Comparison of ENCODE assay signal across 19 cellular contexts in genomic region chr4:108901271-108901670, GRCh38.
"Had no signal": no experiment of that assay in that cellular context is flagged by ENCODE, and none has a peak within 500 bp of the region (broad histone marks: within the 10 kb centered on the region; RNA-seq: fewer than 3 reads in every experiment).

No MANE protein-coding gene starts in this region.

- H3K4me1 Mint-ChIP-seq: naive B cell; stimulated activated memory B cell treated with anti-CD40 and anti-IgM and Interleukin-4, amounts not matched to agents 10 μg/mL and 1 μg/mL and 100 μg/mL, for 72 hours had no signal

- H3K4me3 Mint-ChIP-seq: naive B cell; nephron; stimulated activated memory B cell treated with anti-CD40 and anti-IgM and Interleukin-4, amounts not matched to agents 10 μg/mL and 1 μg/mL and 100 μg/mL, for 72 hours; stimulated activated naive CD8-positive, alpha-beta T cell treated with anti-CD3 and anti-CD28 coated beads, Interleukin-15, Interleukin-2, amounts not matched to agents 100 ng/mL and 50 ng/mL, for 24 hours had no signal

- H3K36me3 Mint-ChIP-seq: naive B cell; stimulated activated memory B cell treated with anti-CD40 and anti-IgM and Interleukin-4, amounts not matched to agents 10 μg/mL and 1 μg/mL and 100 μg/mL, for 72 hours had no signal

- H3K9me3 Mint-ChIP-seq: naive B cell; nephron; stimulated activated memory B cell treated with anti-CD40 and anti-IgM and Interleukin-4, amounts not matched to agents 10 μg/mL and 1 μg/mL and 100 μg/mL, for 72 hours; stimulated activated naive CD8-positive, alpha-beta T cell treated with anti-CD3 and anti-CD28 coated beads, Interleukin-15, Interleukin-2, amounts not matched to agents 100 ng/mL and 50 ng/mL, for 24 hours had no signal

- FAIRE-seq: endometrium had no signal

- ATAC-seq: esophagus mucosa; gastrocnemius medialis; right cardiac atrium; stimulated activated memory B cell treated with anti-CD40 and anti-IgM and Interleukin-4, amounts not matched to agents 10 μg/mL and 1 μg/mL and 100 μg/mL, for 72 hours had no signal

- H3K4me1 ChIP-seq: gastrocnemius medialis, spleen, tibial artery, upper lobe of left lung, uterus had no signal

- H3K27me3 Mint-ChIP-seq: stimulated activated memory B cell treated with anti-CD40 and anti-IgM and Interleukin-4, amounts not matched to agents 10 μg/mL and 1 μg/mL and 100 μg/mL, for 72 hours; stimulated activated naive CD8-positive, alpha-beta T cell treated with anti-CD3 and anti-CD28 coated beads, Interleukin-15, Interleukin-2, amounts not matched to agents 100 ng/mL and 50 ng/mL, for 24 hours had no signal

- H3K4me3 ChIP-seq: gastrocnemius medialis, ovary, spleen, tibial artery, upper lobe of left lung, uterus had no signal

- H3K27ac ChIP-seq: gastrocnemius medialis, ovary, spleen, tibial artery, upper lobe of left lung, uterus had no signal

- H3K9me3 ChIP-seq: gastrocnemius medialis, ovary, spleen, tibial artery, upper lobe of left lung, uterus had no signal

- H3K36me3 ChIP-seq: gastrocnemius medialis, ovary, spleen, tibial artery, upper lobe of left lung, uterus had no signal

- DNase-seq: effector memory CD4-positive, alpha-beta T cell; gastrocnemius medialis; mesendoderm; naive B cell; nucleus accumbens; ovary; right cardiac atrium; spleen; stimulated activated CD4-positive, alpha-beta T cell treated with anti-CD3 and anti-CD28 coated beads, Interleukin-15, amount 100 ng/mL, for 24 hours; stimulated activated CD4-positive, alpha-beta T cell treated with anti-CD3 and anti-CD28 coated beads, Interleukin-1b, Interleukin-23, amount 100 ng/mL, for 48 hours; stimulated activated CD4-positive, alpha-beta T cell treated with anti-CD3 and anti-CD28 coated beads, Interleukin-4, amount 100 ng/mL, for 24 hours; tibial artery; upper lobe of left lung; uterus had no signal

- H3K27me3 ChIP-seq: gastrocnemius medialis, ovary, spleen, tibial artery, upper lobe of left lung, uterus had no signal

- H3K27ac Mint-ChIP-seq: naive B cell; stimulated activated memory B cell treated with anti-CD40 and anti-IgM and Interleukin-4, amounts not matched to agents 10 μg/mL and 1 μg/mL and 100 μg/mL, for 72 hours; stimulated activated naive CD8-positive, alpha-beta T cell treated with anti-CD3 and anti-CD28 coated beads, Interleukin-15, Interleukin-2, amounts not matched to agents 100 ng/mL and 50 ng/mL, for 24 hours had no signal
